In the genomic region with DNA sequence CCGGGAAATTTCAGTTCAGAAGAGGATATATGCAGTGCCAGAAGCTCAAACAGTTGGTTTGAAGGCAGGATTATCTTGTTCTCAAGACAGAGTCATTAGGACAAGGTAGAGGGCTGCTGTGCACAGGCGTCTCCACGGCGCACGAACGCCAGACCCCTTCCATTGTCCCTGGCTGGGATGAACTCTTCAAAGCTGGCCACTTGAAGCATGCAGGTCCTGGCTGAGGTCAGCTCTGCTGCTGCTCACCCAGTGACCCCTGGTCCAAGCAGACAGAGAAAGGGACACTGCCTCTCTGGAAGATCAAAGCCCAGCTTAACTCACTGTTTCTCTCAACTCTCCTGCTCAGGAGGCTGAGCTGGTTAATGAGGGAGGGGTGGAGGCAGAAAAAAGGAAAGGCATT, we compare ENCODE assay signal across 27 cellular contexts.
DNase-seq lines count a peak whose midpoint lies in the region; ATAC-seq and TF ChIP-seq lines count a peak whose summit lies in the region.
"Had no signal": no experiment of that assay in that cellular context is flagged by ENCODE, and none has a peak within 500 bp of the region (broad histone marks: within the 10 kb centered on the region; RNA-seq: fewer than 3 reads in every experiment).

No MANE protein-coding gene starts in this region.

- H3K27me3 Mint-ChIP-seq in mesothelial cell of epicardium (ENCODE audit: low read depth), result no peaks in the 10 kb centered on the region
- no peaks in the 10 kb centered on the region for H3K27me3 Mint-ChIP-seq in stimulated activated memory B cell treated with anti-CD40 and anti-IgM and Interleukin-4, amounts not matched to agents 10 μg/mL and 1 μg/mL and 100 μg/mL, for 72 hours

- H3K4me1 Mint-ChIP-seq in mesothelial cell of epicardium, result peaks cover 25% of the 10 kb centered on the region
- H3K4me1 Mint-ChIP-seq in stimulated activated memory B cell treated with anti-CD40 and anti-IgM and Interleukin-4, amounts not matched to agents 10 μg/mL and 1 μg/mL and 100 μg/mL, for 72 hours, result no peaks in the 10 kb centered on the region
- H3K4me1 Mint-ChIP-seq: activated CD4-positive, alpha-beta T cell treated with anti-CD3 and anti-CD28 coated beads for 36 hours; activated naive CD4-positive, alpha-beta T cell treated with anti-CD3 and anti-CD28 coated beads, Interleukin-2, amount 50 U/mL, for 24 hours; CD14-positive monocyte had no signal

- peak; percentile 5 for ATAC-seq in Right ventricle myocardium inferior
- peak; percentile 27 for ATAC-seq in stimulated activated memory B cell treated with anti-CD40 and anti-IgM and Interleukin-4, amounts not matched to agents 10 μg/mL and 1 μg/mL and 100 μg/mL, for 72 hours
- no peak for ATAC-seq in HG03342 (IDR thresholded peaks at IDR 0.05; ENCODE audit: unreplicated experiment)
- ATAC-seq: activated CD4-positive, alpha-beta T cell treated with anti-CD3 and anti-CD28 coated beads for 36 hours; activated CD8-positive, alpha-beta T cell treated with anti-CD3 and anti-CD28 coated beads for 36 hours; gastroesophageal sphincter; Panc1; upper lobe of right lung had no signal

- H3K4me3 ChIP-seq in ectodermal cell (ENCODE audit: insufficient read depth, low read depth, low read length), result no peak overlapping the region
- H3K4me3 ChIP-seq: gastroesophageal sphincter, prostate gland, upper lobe of right lung had no signal

- TF ChIP-seq CTCF in mesothelial cell of epicardium (IDR thresholded peaks at IDR 0.05; ENCODE audit: unreplicated experiment), result no peak

- H3K27ac Mint-ChIP-seq in mesothelial cell of epicardium, result peak overlapping the region; percentile 10
- H3K27ac Mint-ChIP-seq in stimulated activated memory B cell treated with anti-CD40 and anti-IgM and Interleukin-4, amounts not matched to agents 10 μg/mL and 1 μg/mL and 100 μg/mL, for 72 hours, result no peak overlapping the region
- H3K27ac Mint-ChIP-seq: activated CD4-positive, alpha-beta T cell treated with anti-CD3 and anti-CD28 coated beads for 36 hours; activated CD8-positive, alpha-beta T cell treated with anti-CD3 and anti-CD28 coated beads for 36 hours; activated naive CD4-positive, alpha-beta T cell treated with anti-CD3 and anti-CD28 coated beads, Interleukin-2, amount 50 U/mL, for 24 hours had no signal

- H3K36me3 Mint-ChIP-seq in mesothelial cell of epicardium, result no peaks in the 10 kb centered on the region
- no peaks in the 10 kb centered on the region for H3K36me3 Mint-ChIP-seq in stimulated activated memory B cell treated with anti-CD40 and anti-IgM and Interleukin-4, amounts not matched to agents 10 μg/mL and 1 μg/mL and 100 μg/mL, for 72 hours
- H3K36me3 Mint-ChIP-seq: activated naive CD4-positive, alpha-beta T cell treated with anti-CD3 and anti-CD28 coated beads, Interleukin-2, amount 50 U/mL, for 24 hours; CD14-positive monocyte had no signal

- WGBS in ectodermal cell, 2 experiments, result 48 to 55% methylated on average over 6 of the region's 6 CpGs

- peak overlapping the region; percentile 33 for H3K4me3 Mint-ChIP-seq in mesothelial cell of epicardium
- H3K4me3 Mint-ChIP-seq in stimulated activated memory B cell treated with anti-CD40 and anti-IgM and Interleukin-4, amounts not matched to agents 10 μg/mL and 1 μg/mL and 100 μg/mL, for 72 hours, result no peak overlapping the region
- H3K4me3 Mint-ChIP-seq: activated CD4-positive, alpha-beta T cell treated with anti-CD3 and anti-CD28 coated beads for 36 hours; activated CD8-positive, alpha-beta T cell treated with anti-CD3 and anti-CD28 coated beads for 36 hours; activated naive CD4-positive, alpha-beta T cell treated with anti-CD3 and anti-CD28 coated beads, Interleukin-2, amount 50 U/mL, for 24 hours; CD14-positive monocyte had no signal

- peak overlapping the region; percentile 47 for H3K27ac ChIP-seq in ectodermal cell (ENCODE audit: insufficient read depth, low read depth, low read length, poor library complexity, severe bottlenecking)
- H3K27ac ChIP-seq: gastroesophageal sphincter, prostate gland, upper lobe of right lung had no signal

- TF ChIP-seq POLR2A in erythroblast (IDR thresholded peaks at IDR 0.05; ENCODE audit: low read length), result no peak

- no peaks in the 10 kb centered on the region for H3K9me3 ChIP-seq in ectodermal cell (ENCODE audit: control insufficient read depth, low read length)
- H3K9me3 ChIP-seq: Caco-2, gastroesophageal sphincter, prostate gland, upper lobe of right lung had no signal

- no peaks in the 10 kb centered on the region for H3K27me3 ChIP-seq in ectodermal cell (ENCODE audit: control insufficient read depth, insufficient read depth, low read length, poor library complexity, severe bottlenecking)
- H3K27me3 ChIP-seq: gastroesophageal sphincter had no signal

- no peak for DNase-seq in Right ventricle myocardium inferior (ENCODE audit: missing footprints)
- no peak for DNase-seq in cardiac septum (ENCODE audit: low spot score)
- DNase-seq in mesothelial cell of epicardium (ENCODE audit: low spot score in 2 of 2, unreplicated experiment in 2 of 2), result no peak
- DNase-seq in NK-92 treated with Interleukin-12 subunit alpha and Interleukin-12 subunit beta, amount 100 ng/mL, for 24 hours (lab: John Stamatoyannopoulos, UW), result no peak
- no peak for DNase-seq in erythroblast (lab: John Stamatoyannopoulos, UW)
- DNase-seq: activated CD4-positive, alpha-beta T cell treated with anti-CD3 and anti-CD28 coated beads for 36 hours; activated CD8-positive, alpha-beta memory T cell treated with anti-CD3 and anti-CD28 coated beads, Interleukin-2, amount 50 U/mL, for 48 hours; activated CD8-positive, alpha-beta T cell treated with anti-CD3 and anti-CD28 coated beads for 36 hours; amygdala; Caco-2; DMS79; GDM1; KG1; NCI-H1092 treated with DMSO at 0.1 percent for 48 hours; NCI-H1930; NCI-H526; stimulated activated CD4-positive, alpha-beta T cell treated with anti-CD3 and anti-CD28 coated beads, Interleukin-15, amount 100 ng/mL, for 24 hours; stimulated activated CD4-positive, alpha-beta T cell treated with anti-CD3 and anti-CD28 coated beads, Interleukin-4, amount 100 ng/mL, for 4 hours; upper lobe of right lung had no signal

- intact Hi-C loops in Right ventricle myocardium inferior (cut with DNase I), result no loop called here
- intact Hi-C loops in cardiac septum (cut with DNase I), result no loop called here

- no peaks in the 10 kb centered on the region for H3K36me3 ChIP-seq in ectodermal cell (ENCODE audit: control insufficient read depth, insufficient read depth, low read length)
- H3K36me3 ChIP-seq: gastroesophageal sphincter, prostate gland, upper lobe of right lung had no signal

- H3K4me1 ChIP-seq in ectodermal cell (ENCODE audit: control insufficient read depth, insufficient read depth, low read length), result peaks cover 14% of the 10 kb centered on the region
- H3K4me1 ChIP-seq: Caco-2, gastroesophageal sphincter, prostate gland, upper lobe of right lung had no signal

- H3K9me3 Mint-ChIP-seq in mesothelial cell of epicardium, result no peaks in the 10 kb centered on the region
- H3K9me3 Mint-ChIP-seq in stimulated activated memory B cell treated with anti-CD40 and anti-IgM and Interleukin-4, amounts not matched to agents 10 μg/mL and 1 μg/mL and 100 μg/mL, for 72 hours, result no peaks in the 10 kb centered on the region
- H3K9me3 Mint-ChIP-seq: activated CD8-positive, alpha-beta T cell treated with anti-CD3 and anti-CD28 coated beads for 36 hours; activated naive CD4-positive, alpha-beta T cell treated with anti-CD3 and anti-CD28 coated beads, Interleukin-2, amount 50 U/mL, for 24 hours; CD14-positive monocyte had no signal
